Comparison of ENCODE assay signal across 1 cellular context in the genomic region with DNA sequence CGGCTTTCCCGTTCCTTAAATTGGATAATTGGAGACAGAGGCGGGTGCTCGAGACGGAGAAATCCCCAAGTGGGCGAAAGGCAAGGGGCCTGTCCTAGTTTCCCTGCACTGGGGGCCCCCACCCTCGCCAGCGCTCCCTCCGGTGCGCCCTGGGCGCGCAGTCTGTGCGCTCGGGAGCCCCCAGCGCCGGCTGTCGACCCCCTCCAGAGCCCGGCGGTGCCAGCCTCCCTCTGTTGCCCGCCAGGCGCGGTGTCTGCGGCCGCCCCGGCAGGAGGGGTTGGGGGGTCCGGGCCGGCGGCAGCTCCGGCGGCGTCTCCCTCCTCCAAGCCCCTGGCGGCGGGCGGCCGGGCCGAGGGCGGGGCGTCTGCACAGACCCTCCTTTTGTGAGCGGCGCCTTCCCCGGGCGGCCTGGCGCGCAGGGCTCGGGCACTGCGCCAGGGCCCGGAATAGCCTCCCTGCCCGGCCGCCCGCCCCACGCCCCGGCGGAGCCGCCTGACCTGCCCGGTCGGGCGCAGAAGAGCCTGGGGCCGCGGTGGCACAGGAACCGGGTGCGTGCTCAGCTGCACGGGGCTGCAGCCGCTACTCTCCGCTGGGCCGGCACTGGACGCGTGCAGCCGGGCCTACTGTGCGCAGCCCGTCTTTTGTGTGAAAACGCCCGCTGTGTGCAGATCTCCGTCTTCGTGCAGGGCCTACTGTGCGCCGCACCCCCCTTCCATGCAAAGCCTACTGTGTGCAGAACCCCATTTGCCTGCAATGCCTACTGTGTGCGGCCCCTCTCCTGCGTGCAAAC.
TF ChIP-seq lines count a peak whose summit lies in the region.

No MANE protein-coding gene starts in this region.

TF ChIP-seq in K562, 482 proteins besides CTCF, POLR2A, EP300 and RAD21 (continued from another document):
- TF ChIP-seq, protein P1, sequence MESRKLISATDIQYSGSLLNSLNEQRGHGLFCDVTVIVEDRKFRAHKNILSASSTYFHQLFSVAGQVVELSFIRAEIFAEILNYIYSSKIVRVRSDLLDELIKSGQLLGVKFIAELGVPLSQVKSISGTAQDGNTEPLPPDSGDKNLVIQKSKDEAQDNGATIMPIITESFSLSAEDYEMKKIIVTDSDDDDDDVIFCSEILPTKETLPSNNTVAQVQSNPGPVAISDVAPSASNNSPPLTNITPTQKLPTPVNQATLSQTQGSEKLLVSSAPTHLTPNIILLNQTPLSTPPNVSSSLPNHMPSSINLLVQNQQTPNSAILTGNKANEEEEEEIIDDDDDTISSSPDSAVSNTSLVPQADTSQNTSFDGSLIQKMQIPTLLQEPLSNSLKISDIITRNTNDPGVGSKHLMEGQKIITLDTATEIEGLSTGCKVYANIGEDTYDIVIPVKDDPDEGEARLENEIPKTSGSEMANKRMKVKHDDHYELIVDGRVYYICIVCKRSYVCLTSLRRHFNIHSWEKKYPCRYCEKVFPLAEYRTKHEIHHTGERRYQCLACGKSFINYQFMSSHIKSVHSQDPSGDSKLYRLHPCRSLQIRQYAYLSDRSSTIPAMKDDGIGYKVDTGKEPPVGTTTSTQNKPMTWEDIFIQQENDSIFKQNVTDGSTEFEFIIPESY (CRISPR knock-in tag; IDR thresholded peaks at IDR 0.05) = peak; percentile 82
- peak; percentile 99 for TF ChIP-seq ZKSCAN1 (IDR thresholded peaks at IDR 0.05; ENCODE audit: low read depth, low read length)
- TF ChIP-seq, protein P2, sequence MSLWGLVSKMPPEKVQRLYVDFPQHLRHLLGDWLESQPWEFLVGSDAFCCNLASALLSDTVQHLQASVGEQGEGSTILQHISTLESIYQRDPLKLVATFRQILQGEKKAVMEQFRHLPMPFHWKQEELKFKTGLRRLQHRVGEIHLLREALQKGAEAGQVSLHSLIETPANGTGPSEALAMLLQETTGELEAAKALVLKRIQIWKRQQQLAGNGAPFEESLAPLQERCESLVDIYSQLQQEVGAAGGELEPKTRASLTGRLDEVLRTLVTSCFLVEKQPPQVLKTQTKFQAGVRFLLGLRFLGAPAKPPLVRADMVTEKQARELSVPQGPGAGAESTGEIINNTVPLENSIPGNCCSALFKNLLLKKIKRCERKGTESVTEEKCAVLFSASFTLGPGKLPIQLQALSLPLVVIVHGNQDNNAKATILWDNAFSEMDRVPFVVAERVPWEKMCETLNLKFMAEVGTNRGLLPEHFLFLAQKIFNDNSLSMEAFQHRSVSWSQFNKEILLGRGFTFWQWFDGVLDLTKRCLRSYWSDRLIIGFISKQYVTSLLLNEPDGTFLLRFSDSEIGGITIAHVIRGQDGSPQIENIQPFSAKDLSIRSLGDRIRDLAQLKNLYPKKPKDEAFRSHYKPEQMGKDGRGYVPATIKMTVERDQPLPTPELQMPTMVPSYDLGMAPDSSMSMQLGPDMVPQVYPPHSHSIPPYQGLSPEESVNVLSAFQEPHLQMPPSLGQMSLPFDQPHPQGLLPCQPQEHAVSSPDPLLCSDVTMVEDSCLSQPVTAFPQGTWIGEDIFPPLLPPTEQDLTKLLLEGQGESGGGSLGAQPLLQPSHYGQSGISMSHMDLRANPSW (CRISPR knock-in tag; IDR thresholded peaks at IDR 0.05) = no peak
- TF ChIP-seq HDAC6 (IDR thresholded peaks at IDR 0.05; ENCODE audit: low read depth, low read length) = 0 out of 2 replicates have a peak, but pooled peaks have one; percentile 38
TF ChIP-seq in K562: peak in this region for 5.
